In genomic region chr10:126373137-126373536, GRCh38 we compare ENCODE assay signal across 20 cellular contexts. TPM values are rescaled to one million over a fixed set of nuclear protein-coding genes. Genes with fewer than 3 reads are reported as not detected.
DNase-seq lines count a peak whose midpoint lies in the region; ATAC-seq, FAIRE-seq and TF ChIP-seq lines count a peak whose summit lies in the region.
"Had no signal": no experiment of that assay in that cellular context is flagged by ENCODE, and none has a peak within 500 bp of the region (broad histone marks: within the 10 kb centered on the region; RNA-seq: fewer than 3 reads in every experiment).

No MANE protein-coding gene starts in this region.

- H2AFZ ChIP-seq in mammary epithelial cell (ENCODE audit: low read depth, low read length) = no peak overlapping the region

- ATAC-seq in pancreas = no peak
- ATAC-seq in HG02938 (IDR thresholded peaks at IDR 0.05; ENCODE audit: unreplicated experiment) = no peak
- ATAC-seq: gastroesophageal sphincter had no signal

- POLR2A ChIA-PET in MCF 10A (lab: Yijun Ruan, JAX) = no interaction called here

- H3K4me1 Mint-ChIP-seq in nephron = peaks cover 54% of the 10 kb centered on the region
- peaks cover 11% of the 10 kb centered on the region for H3K4me1 Mint-ChIP-seq in MCF 10A (ENCODE audit: insufficient read depth, unreplicated experiment)
- H3K4me1 Mint-ChIP-seq: activated naive CD8-positive, alpha-beta T cell treated with anti-CD3 and anti-CD28 coated beads for 36 hours; CD14-positive monocyte had no signal

- FAIRE-seq in pancreas (lab: Jason Lieb, UNC) = no peak

- peaks cover 20% of the 10 kb centered on the region for H3K36me3 Mint-ChIP-seq in nephron (ENCODE audit: low read depth)
- no peaks in the 10 kb centered on the region for H3K36me3 Mint-ChIP-seq in MCF 10A (ENCODE audit: insufficient read depth, unreplicated experiment)
- H3K36me3 Mint-ChIP-seq: activated naive CD8-positive, alpha-beta T cell treated with anti-CD3 and anti-CD28 coated beads for 36 hours; CD14-positive monocyte had no signal

- no peak overlapping the region for H3K4me3 ChIP-seq in cardiac muscle cell
- no peak overlapping the region for H3K4me3 ChIP-seq in right atrium auricular region
- H3K4me3 ChIP-seq in fibroblast of pulmonary artery (replicated peaks; ENCODE audit: low read depth, low read length) = no peak overlapping the region
- H3K4me3 ChIP-seq in pancreas = no peak overlapping the region
- H3K4me3 ChIP-seq in mammary epithelial cell (replicated peaks in 1 of 3; ENCODE audit: insufficient read depth in 1 of 3, low read depth in 2 of 3, low read length in 3 of 3) = no peak overlapping the region
- H3K4me3 ChIP-seq: gastroesophageal sphincter, suprapubic skin had no signal

- H3K4me3 Mint-ChIP-seq in nephron = peak overlapping the region in 1 of 3 experiments; percentile 33
- H3K4me3 Mint-ChIP-seq in MCF 10A (ENCODE audit: unreplicated experiment) = no peak overlapping the region
- H3K4me3 Mint-ChIP-seq: activated naive CD8-positive, alpha-beta T cell treated with anti-CD3 and anti-CD28 coated beads for 36 hours; CD14-positive monocyte had no signal

- BruUV-seq in MCF 10A (replicated peaks; lab: Mats Ljungman, UMichigan) = no TSS peak
- no TSS peak for BruUV-seq in mammary epithelial cell (replicated peaks; lab: Mats Ljungman, UMichigan)

- in situ Hi-C loops in mammary epithelial cell (cut with MboI; ENCODE audit: low sequenced_read_pairs in 2 of 2) = no loop called here

- no peak overlapping the region for H3K4me2 ChIP-seq in mammary epithelial cell (ENCODE audit: insufficient read depth, low read depth, low read length)

- H3K27ac ChIP-seq in cardiac muscle cell = no peak overlapping the region
- H3K27ac ChIP-seq in right atrium auricular region = no peak overlapping the region
- no peak overlapping the region for H3K27ac ChIP-seq in pancreas
- no peak overlapping the region for H3K27ac ChIP-seq in mammary epithelial cell (ENCODE audit: insufficient read depth, low read depth, low read length)
- H3K27ac ChIP-seq: gastroesophageal sphincter, suprapubic skin had no signal

- H3K27ac Mint-ChIP-seq in nephron (peak overlapping the region; percentile 32 to 74 (median 45)), MCF 10A (ENCODE audit: low read depth, unreplicated experiment) (no peak overlapping the region)
- H3K27ac Mint-ChIP-seq: activated naive CD8-positive, alpha-beta T cell treated with anti-CD3 and anti-CD28 coated beads for 36 hours; activated T-helper 2 cell treated with anti-CD3 and anti-CD28 coated beads, Interferon-gamma antibody, Interleukin-2, Interleukin-4, amounts not matched to agents 10 μg/mL and 5 μg/mL and 100 μg/mL, durations not matched to agents 14 hours and 24 hours and 36 hours; CD14-positive monocyte had no signal

- H3K27me3 Mint-ChIP-seq in nephron (ENCODE audit: low read depth) = no peaks in the 10 kb centered on the region
- H3K27me3 Mint-ChIP-seq in MCF 10A (ENCODE audit: insufficient read depth, unreplicated experiment) = no peaks in the 10 kb centered on the region
- H3K27me3 Mint-ChIP-seq: activated naive CD8-positive, alpha-beta T cell treated with anti-CD3 and anti-CD28 coated beads for 36 hours had no signal

- TF ChIP-seq CTCF in cardiac muscle cell (IDR thresholded peaks at IDR 0.05; ENCODE audit: low read depth, low read length) = peak; percentile 19
- TF ChIP-seq CTCF in right atrium auricular region (IDR thresholded peaks at IDR 0.05) = peak in 1 of 2 donors; percentile 30
- TF ChIP-seq CTCF in fibroblast of pulmonary artery (IDR thresholded peaks at IDR 0.05; ENCODE audit: low read length, missing control alignments) = peak; percentile 7
- TF ChIP-seq CTCF in nephron (IDR thresholded peaks at IDR 0.05; ENCODE audit: unreplicated experiment in 3 of 3) = no peak
- no peak for TF ChIP-seq CTCF in pancreas (IDR thresholded peaks at IDR 0.05)
- no peak for TF ChIP-seq CTCF in MCF 10A (IDR thresholded peaks at IDR 0.05; ENCODE audit: unreplicated experiment)
- TF ChIP-seq CTCF in mammary epithelial cell (conservative IDR thresholded peaks at IDR 0.05 in 1 of 2, IDR thresholded peaks at IDR 0.05 in 1 of 2; ENCODE audit: extremely low read depth in 1 of 2, insufficient read depth in 1 of 2, low read depth in 1 of 2, low read length in 2 of 2) = no peak

- dilution Hi-C loops in mammary epithelial cell (cut with HindIII; ENCODE audit: low sequenced_read_pairs) = no loop called here

- DNase-seq in cardiac muscle cell (ENCODE audit: low read depth in 1 of 2, low spot score in 1 of 2) = peak in 1 of 2 donors; percentile 49
- DNase-seq in right atrium auricular region (ENCODE audit: low spot score) = no peak
- DNase-seq in fibroblast of pulmonary artery (ENCODE audit: low read depth) = no peak
- DNase-seq in pancreas = no peak
- no peak for DNase-seq in MCF 10A (ENCODE audit: unreplicated experiment)
- no peak for DNase-seq in mammary epithelial cell
- DNase-seq: ACHN; activated CD4-positive, alpha-beta T cell treated with anti-CD3 and anti-CD28 coated beads for 48 hours; activated naive CD8-positive, alpha-beta T cell treated with anti-CD3 and anti-CD28 coated beads for 36 hours; dermis blood vessel endothelial cell; HCEC 1CT; NCI-H1417; SHP77 had no signal

- H3K4me1 ChIP-seq in cardiac muscle cell (ENCODE audit: low read depth) = no peaks in the 10 kb centered on the region
- H3K4me1 ChIP-seq in right atrium auricular region = no peaks in the 10 kb centered on the region
- H3K4me1 ChIP-seq in pancreas = no peaks in the 10 kb centered on the region
- H3K4me1 ChIP-seq in mammary epithelial cell (ENCODE audit: insufficient read depth, low read length) = peaks cover 10% of the 10 kb centered on the region
- H3K4me1 ChIP-seq: gastroesophageal sphincter, suprapubic skin had no signal

- no peak overlapping the region for H3K9ac ChIP-seq in mammary epithelial cell (ENCODE audit: insufficient read depth, low read length)

- H3K9me3 ChIP-seq in cardiac muscle cell (ENCODE audit: low read depth) (no peaks in the 10 kb centered on the region), right atrium auricular region (peaks cover 0 to 5% of the 10 kb centered on the region in 2 donors), pancreas (no peaks in the 10 kb centered on the region), mammary epithelial cell (replicated peaks; ENCODE audit: insufficient read depth, low read length) (no peaks in the 10 kb centered on the region)
- H3K9me3 ChIP-seq: suprapubic skin had no signal

- CTCF ChIA-PET in MCF 10A (lab: Yijun Ruan, JAX) (no interaction called here), mammary epithelial cell (lab: Charles Lee; ENCODE audit: low non-redundant PET) (no interaction called here)

- H4K20me1 ChIP-seq in mammary epithelial cell (ENCODE audit: insufficient read depth, low read length) = no peaks in the 10 kb centered on the region

- intact Hi-C loops in pancreas (cut with DNase I) = no loop called here
- intact Hi-C loops in MCF 10A (cut with micrococcal nuclease) = no loop called here
- intact Hi-C loops in mammary epithelial cell (cut with micrococcal nuclease) = no loop called here

- H3K79me2 ChIP-seq in mammary epithelial cell (ENCODE audit: insufficient read depth, low read length) = no peaks in the 10 kb centered on the region

- H3K36me3 ChIP-seq in cardiac muscle cell (no peaks in the 10 kb centered on the region), right atrium auricular region (no peaks in the 10 kb centered on the region), pancreas (no peaks in the 10 kb centered on the region), mammary epithelial cell (ENCODE audit: insufficient read depth, low read length) (no peaks in the 10 kb centered on the region)
- H3K36me3 ChIP-seq: gastroesophageal sphincter, suprapubic skin had no signal

- H3K9me3 Mint-ChIP-seq in nephron (peaks cover 25% of the 10 kb centered on the region), MCF 10A (ENCODE audit: unreplicated experiment) (peaks cover 8% of the 10 kb centered on the region)

- WGBS in pancreas, 2 donors = 88 to 91% methylated on average over 3 of the region's 3 CpGs
- WGBS in mammary epithelial cell (ENCODE audit: low coverage, missing lambda C conversion rate) = 87% methylated on average over 3 of the region's 3 CpGs

- no peaks in the 10 kb centered on the region for H3K27me3 ChIP-seq in cardiac muscle cell
- H3K27me3 ChIP-seq in right atrium auricular region = no peaks in the 10 kb centered on the region
- no peaks in the 10 kb centered on the region for H3K27me3 ChIP-seq in pancreas
- H3K27me3 ChIP-seq in mammary epithelial cell (ENCODE audit: insufficient read depth, low read length) = no peaks in the 10 kb centered on the region
- H3K27me3 ChIP-seq: gastroesophageal sphincter, suprapubic skin had no signal

RNA-seq across cellular contexts. Expression of gene ADAM12, which starts 15.1 kb away (rescaled TPM):
- total RNA-seq in cardiac muscle cell = 0.18 and 0.25 TPM in 2 replicates
- 0.51 and 1.1 TPM in 2 replicates for polyA plus RNA-seq in cardiac muscle cell
- 1 to 10 TPM in 1 of 2 donors, under 1 TPM in 1; 0.71 to 1.2 TPM for total RNA-seq in right atrium auricular region
- total RNA-seq in pancreas = 1 to 10 TPM in 2 of 6 donors, under 1 TPM in 4; 0.03 to 3.7 (median 0.37) TPM
- under 1 TPM; 0.05 to 0.11 TPM for polyA plus RNA-seq in pancreas
- 2.2 and 3.1 TPM in 2 replicates for total RNA-seq in MCF 10A (2022)
- total RNA-seq in mammary epithelial cell = 1 to 10 TPM in 1 of 2 donors, under 1 TPM in 1; 0.26 to 8.2 TPM
- polyA plus RNA-seq in mammary epithelial cell = 0.59 TPM
- polyA minus RNA-seq in mammary epithelial cell = 0.10 TPM
- total RNA-seq: G401 had no signal
- polyA plus RNA-seq: CD14-positive monocyte had no signal

Comparison
In these comparisons a context has a peak if more than half of its experiments do, and no peak if none do; other contexts are left out.
1. CTCF ChIP-seq: peak in cardiac muscle cell (single experiment) and fibroblast of pulmonary artery (single experiment); none in nephron (0 of 3), pancreas (0 of 4), MCF 10A (single experiment) and mammary epithelial cell (0 of 2).